8 cellular contexts compared by ENCODE assay signal in genomic region chr2:4763009-4763408, GRCh38.
DNase-seq lines count a peak whose midpoint lies in the region; ATAC-seq and TF ChIP-seq lines count a peak whose summit lies in the region.

No MANE protein-coding gene starts in this region.

- H3K4me3 ChIP-seq in DND-41 (ENCODE audit: low read depth in 1 of 2, low read length in 2 of 2) (no peak overlapping the region), right lobe of liver (no peak overlapping the region)

- H2AFZ ChIP-seq in DND-41 (ENCODE audit: low read depth, low read length): no peak overlapping the region

- H3K27me3 ChIP-seq in DND-41 (ENCODE audit: insufficient read depth, low read length, poor library complexity) (no peaks in the 10 kb centered on the region), right lobe of liver (no peaks in the 10 kb centered on the region)

- H3K36me3 ChIP-seq in DND-41 (ENCODE audit: insufficient read depth, low read length) (no peaks in the 10 kb centered on the region), right lobe of liver (no peaks in the 10 kb centered on the region)

- no peaks in the 10 kb centered on the region for H3K4me1 ChIP-seq in DND-41 (ENCODE audit: insufficient read depth, low read length)
- H3K4me1 ChIP-seq in right lobe of liver: no peaks in the 10 kb centered on the region

- no peak overlapping the region for H3K27ac ChIP-seq in DND-41 (ENCODE audit: low read length)
- H3K27ac ChIP-seq in right lobe of liver: no peak overlapping the region

- no peak overlapping the region for H3K9ac ChIP-seq in DND-41 (ENCODE audit: low read depth, low read length)

- no peaks in the 10 kb centered on the region for H3K79me2 ChIP-seq in DND-41 (ENCODE audit: insufficient read depth, low read length)

- peak; percentile 64 for TF ChIP-seq CTCF in DND-41 (IDR thresholded peaks at IDR 0.05; ENCODE audit: borderline replicate concordance, extremely low read depth, low read length, poor library complexity, severe bottlenecking)
- peak in 3 of 4 donors; percentile 26 to 33 (median 28) for TF ChIP-seq CTCF in right lobe of liver (IDR thresholded peaks at IDR 0.05)

- peak; percentile 28 for DNase-seq in DND-41
- DNase-seq in NCI-H1417 (lab: John Stamatoyannopoulos, UW): peak; percentile 62 to 90 (median 84)
- peak in 1 of 3 donors; percentile 19 for DNase-seq in right lobe of liver
- DNase-seq in activated CD8-positive, alpha-beta memory T cell treated with anti-CD3 and anti-CD28 coated beads, Interleukin-2, amount 50 U/mL, for 4 hours: no peak
- DNase-seq in AG08395 (ENCODE audit: low spot score): no peak
- DNase-seq in effector CD4-positive, alpha-beta T cell: no peak

- TF ChIP-seq POLR2A in right lobe of liver (IDR thresholded peaks at IDR 0.05): no peak

- ATAC-seq in DND-41 (ENCODE audit: insufficient read depth, low read depth) (no peak; the same call in 2 of the 3 replicates), SK-N-SH treated with all-trans-retinoic acid at 6 μM for 48 hours (no peak), right lobe of liver (peak in 2 of 4 donors; percentile 25 to 35), HG03457 (IDR thresholded peaks at IDR 0.05; ENCODE audit: unreplicated experiment) (no peak)

- H4K20me1 ChIP-seq in DND-41 (ENCODE audit: insufficient read depth, low read length): no peaks in the 10 kb centered on the region

- WGBS in right lobe of liver (ENCODE audit: insufficient coverage, low coverage, low lambda C conversion rate, missing lambda C conversion rate): 5% methylated on average over 4 of the region's 4 CpGs

- no peaks in the 10 kb centered on the region for H3K9me3 ChIP-seq in DND-41 (ENCODE audit: insufficient read depth, low read length, severe bottlenecking)
- no peaks in the 10 kb centered on the region for H3K9me3 ChIP-seq in right lobe of liver

- no peak overlapping the region for H3K4me2 ChIP-seq in DND-41 (ENCODE audit: insufficient read depth, low read length)

- intact Hi-C loops in right lobe of liver (cut with DNase I): no loop called here

TF ChIP-seq in SK-N-SH treated with all-trans-retinoic acid at 6 μM for 48 hours, 23 proteins besides CTCF, POLR2A, EP300 and RAD21:
- peak; percentile 55; the same call in 1 of the 2 replicates for TF ChIP-seq TCF4 (CRISPR knock-in tag; IDR thresholded peaks at IDR 0.05; ENCODE audit: borderline replicate concordance)
- no peak for TF ChIP-seq TOX (CRISPR knock-in tag; IDR thresholded peaks at IDR 0.05; ENCODE audit: borderline replicate concordance)

Comparison
In these comparisons a context has a peak if more than half of its experiments do, and no peak if none do; other contexts are left out.
1. DNase-seq: peak in DND-41 (single experiment) and NCI-H1417 (3 of 3); none in activated CD8-positive, alpha-beta memory T cell treated with anti-CD3 and anti-CD28 coated beads, Interleukin-2, amount 50 U/mL, for 4 hours (single experiment), AG08395 (single experiment) and effector CD4-positive, alpha-beta T cell (single experiment).